Comparison of ENCODE assay signal across 8 cellular contexts in the genomic region with DNA sequence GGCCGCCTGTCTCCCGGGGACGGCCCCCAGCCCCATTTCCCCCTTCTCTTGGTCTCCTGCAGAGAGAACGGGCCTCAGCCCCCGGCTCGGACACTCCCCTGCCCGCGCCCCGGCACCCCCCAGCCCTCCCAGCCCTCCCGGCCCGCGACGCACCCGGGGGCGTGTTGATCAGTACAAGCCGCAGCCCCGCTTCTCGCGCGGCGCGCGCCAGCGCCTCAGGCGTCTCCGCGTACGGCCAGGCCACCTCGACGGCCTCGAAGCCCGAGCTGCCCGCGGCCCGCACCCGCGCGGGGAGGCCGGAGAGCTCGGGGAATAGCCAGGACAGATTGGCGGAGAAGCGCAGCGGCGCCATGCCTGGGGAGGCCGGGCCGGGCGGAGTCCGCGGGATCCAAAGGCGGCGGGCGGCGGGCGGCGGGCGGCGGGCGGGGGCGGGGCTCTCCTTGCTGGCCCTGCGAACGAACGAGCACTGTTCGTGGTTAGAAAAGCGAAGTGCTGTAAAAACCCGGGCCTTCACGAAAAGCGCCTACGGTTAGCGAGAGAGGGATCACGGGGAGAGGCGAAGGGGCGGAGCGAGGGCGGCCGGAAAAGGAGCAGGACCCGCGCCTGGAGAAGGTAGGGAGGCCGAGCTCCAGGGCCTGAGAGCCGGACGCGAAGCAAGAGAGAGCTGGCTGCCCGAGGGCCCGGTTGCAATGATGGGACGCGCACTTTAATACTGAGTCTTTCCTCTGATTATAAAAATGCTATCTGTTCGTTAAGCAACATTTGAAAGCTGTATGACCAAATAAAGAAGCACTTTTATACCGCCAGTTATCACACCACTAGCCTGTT.
DNase-seq lines count a peak whose midpoint lies in the region; ATAC-seq and TF ChIP-seq lines count a peak whose summit lies in the region.

A gene with protein sequence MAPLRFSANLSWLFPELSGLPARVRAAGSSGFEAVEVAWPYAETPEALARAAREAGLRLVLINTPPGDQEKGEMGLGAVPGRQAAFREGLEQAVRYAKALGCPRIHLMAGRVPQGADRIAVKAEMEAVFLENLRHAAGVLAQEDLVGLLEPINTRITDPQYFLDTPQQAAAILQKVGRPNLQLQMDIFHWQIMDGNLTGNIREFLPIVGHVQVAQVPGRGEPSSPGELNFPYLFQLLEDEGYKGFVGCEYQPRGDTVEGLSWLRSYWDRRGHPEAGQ (minus strand): TSS at position 490 of the 828 bp plus-strand sequence. CDS start 138 bp downstream, at position 352.

- DNase-seq in AG04449 (ENCODE audit: low read depth, low spot score) (peak; percentile 24), GM20000 (ENCODE audit: low spot score) (peak; percentile 87), NCI-H2107 (lab: John Stamatoyannopoulos, UW) (peak; percentile 89), islet precursor cell (peak; percentile 94)
- DNase-seq in central memory CD8-positive, alpha-beta T cell (ENCODE audit: low spot score in 2 of 2) = peak; percentile 18 to 23
- DNase-seq in stimulated activated CD4-positive, alpha-beta T cell treated with anti-CD3 and anti-CD28 coated beads, Interleukin-12 subunit alpha, Interleukin-12 subunit beta, amount 100 ng/mL, for 24 hours (ENCODE audit: low read depth in 2 of 2) = peak; percentile 42 to 68

- no peaks in the 10 kb centered on the region for H3K9me3 Mint-ChIP-seq in central memory CD8-positive, alpha-beta T cell

- H3K36me3 Mint-ChIP-seq in central memory CD8-positive, alpha-beta T cell (ENCODE audit: insufficient read depth) = peaks cover 11% of the 10 kb centered on the region

- peak; percentile 61 to 62 for ATAC-seq in activated CD4-positive, CD25-positive, alpha-beta regulatory T cell treated with anti-CD3 and anti-CD28 coated beads, Interleukin-2, amount 50 U/mL, for 24 hours
- ATAC-seq in central memory CD8-positive, alpha-beta T cell (replicated peaks; ENCODE audit: extremely low read depth, poor library complexity, severe bottlenecking) = peak; percentile 72
- ATAC-seq in GM21390 (IDR thresholded peaks at IDR 0.05; ENCODE audit: unreplicated experiment) = no peak

- peak within 1 kb of the TSS; percentile 65 for H3K27ac Mint-ChIP-seq in central memory CD8-positive, alpha-beta T cell (ENCODE audit: low read depth)

- POLR2A ChIA-PET in AG04449 (lab: Yijun Ruan, JAX) = interaction anchor here (0.6 to 1.6 kb wide), 6 partner anchors 9 to 111 kb away, joined by 3 to 5 read pairs (median 3); no protein-coding TSS in a partner anchor

- H3K4me3 Mint-ChIP-seq in central memory CD8-positive, alpha-beta T cell = peak within 1 kb of the TSS; percentile 84

- CTCF ChIA-PET in AG04449 (lab: Yijun Ruan, JAX) = interaction anchor here (0.7 to 2.2 kb wide), 7 partner anchors 9 to 555 kb away, joined by 3 to 12 read pairs (median 3); no protein-coding TSS in a partner anchor

- no peak for TF ChIP-seq CTCF in AG04449 (IDR thresholded peaks at IDR 0.05; ENCODE audit: insufficient read depth, low read length, missing control alignments)
- no peak for TF ChIP-seq CTCF in GM20000 (IDR thresholded peaks at IDR 0.05; ENCODE audit: extremely low read depth, missing control alignments)

- peaks cover 19% of the 10 kb centered on the region for H3K4me1 Mint-ChIP-seq in central memory CD8-positive, alpha-beta T cell

- H3K27me3 Mint-ChIP-seq in central memory CD8-positive, alpha-beta T cell = peaks cover 36% of the 10 kb centered on the region

- peak within 1 kb of the TSS; percentile 56 for H3K4me3 ChIP-seq in AG04449 (ENCODE audit: low read depth, low read length)

Comparison
In these comparisons a context has a peak if more than half of its experiments do, and no peak if none do; other contexts are left out.
1. DNase-seq: peak in every context shown above with its lines; median percentile 94 in islet precursor cell; 89 in NCI-H2107; 87 in GM20000; 55 in stimulated activated CD4-positive, alpha-beta T cell treated with anti-CD3 and anti-CD28 coated beads, Interleukin-12 subunit alpha, Interleukin-12 subunit beta, amount 100 ng/mL, for 24 hours; 24 in AG04449; 20 in central memory CD8-positive, alpha-beta T cell.